23 cellular contexts compared by ENCODE assay signal in genomic region chr17:8904686-8905085, GRCh38. TPM values are rescaled to one million over a fixed set of nuclear protein-coding genes. Genes with fewer than 3 reads are reported as not detected.
A peak's percentile ranks its signal among the peaks of the same experiment; 100 is the strongest.
DNase-seq lines count a peak whose midpoint lies in the region; ATAC-seq and TF ChIP-seq lines count a peak whose summit lies in the region.
"Had no signal": no experiment of that assay in that cellular context is flagged by ENCODE, and none has a peak within 500 bp of the region (broad histone marks: within the 10 kb centered on the region; RNA-seq: fewer than 3 reads in every experiment).

No MANE protein-coding gene starts in this region.

- H3K36me3 Mint-ChIP-seq in activated T-cell treated with anti-CD3 and anti-CD28 coated beads, Interleukin-2, amount 50 U/mL, for 72 hours (ENCODE audit: insufficient read depth in 2 of 2), result peaks cover 13 to 31% of the 10 kb centered on the region in 2 donors
- H3K36me3 Mint-ChIP-seq in T-cell, result peaks cover 62% of the 10 kb centered on the region
- peaks cover 56% of the 10 kb centered on the region for H3K36me3 Mint-ChIP-seq in stimulated activated memory B cell treated with anti-CD40 and anti-IgM and Interleukin-4, amounts not matched to agents 10 μg/mL and 1 μg/mL and 100 μg/mL, for 72 hours
- H3K36me3 Mint-ChIP-seq: mesothelial cell of epicardium had no signal

- H3K4me1 Mint-ChIP-seq in activated T-cell treated with anti-CD3 and anti-CD28 coated beads, Interleukin-2, amount 50 U/mL, for 72 hours (ENCODE audit: low read depth), result peaks cover 52% of the 10 kb centered on the region
- peaks cover 27 to 43% (median 38%) of the 10 kb centered on the region in 3 donors for H3K4me1 Mint-ChIP-seq in T-cell
- H3K4me1 Mint-ChIP-seq in stimulated activated memory B cell treated with anti-CD40 and anti-IgM and Interleukin-4, amounts not matched to agents 10 μg/mL and 1 μg/mL and 100 μg/mL, for 72 hours, result peaks cover 61% of the 10 kb centered on the region
- H3K4me1 Mint-ChIP-seq: mesothelial cell of epicardium had no signal

- H3K36me3 ChIP-seq in esophagus muscularis mucosa, result no peaks in the 10 kb centered on the region
- H3K36me3 ChIP-seq: breast epithelium, left ventricle myocardium inferior had no signal

- POLR2A ChIA-PET in T-cell (lab: Charles Lee), result no interaction called here

- no peak for ATAC-seq in activated T-cell treated with anti-CD3 and anti-CD28 coated beads, Interleukin-2, amount 50 U/mL, for 72 hours (replicated peaks in 1 of 2)
- ATAC-seq in T-cell (replicated peaks in 1 of 4) (no peak), sciatic nerve (no peak)
- no peak for ATAC-seq in stimulated activated memory B cell treated with anti-CD40 and anti-IgM and Interleukin-4, amounts not matched to agents 10 μg/mL and 1 μg/mL and 100 μg/mL, for 72 hours
- ATAC-seq: heart right ventricle had no signal

- intact Hi-C loops in esophagus muscularis mucosa (cut with DNase I), result no loop called here
- intact Hi-C loops in sciatic nerve (cut with DNase I), result no loop called here

- no peak for TF ChIP-seq EP300 in esophagus muscularis mucosa (IDR thresholded peaks at IDR 0.05)

- no peaks in the 10 kb centered on the region for H3K9me3 ChIP-seq in esophagus muscularis mucosa
- H3K9me3 ChIP-seq: breast epithelium, heart right ventricle, left ventricle myocardium inferior had no signal

- peaks cover 0 to 20% (median 0%) of the 10 kb centered on the region in 4 donors for H3K27me3 ChIP-seq in esophagus muscularis mucosa
- H3K27me3 ChIP-seq: breast epithelium had no signal

- peak overlapping the region; percentile 1 for H3K27ac Mint-ChIP-seq in activated T-cell treated with anti-CD3 and anti-CD28 coated beads, Interleukin-2, amount 50 U/mL, for 72 hours
- peak overlapping the region; percentile 41 to 68 for H3K27ac Mint-ChIP-seq in T-cell
- peak overlapping the region; percentile 81 for H3K27ac Mint-ChIP-seq in stimulated activated memory B cell treated with anti-CD40 and anti-IgM and Interleukin-4, amounts not matched to agents 10 μg/mL and 1 μg/mL and 100 μg/mL, for 72 hours
- H3K27ac Mint-ChIP-seq: mesothelial cell of epicardium; nephron progenitor cell; T-helper 1 cell treated with Interleukin-12 subunit alpha and Interleukin-12 subunit beta and Interleukin-4 antibody, amounts not matched to agents 30 μg/mL and 1 μg/mL, for 36 hours had no signal

- no peak overlapping the region for H3K4me3 ChIP-seq in esophagus muscularis mucosa
- H3K4me3 ChIP-seq: breast epithelium, heart right ventricle, left ventricle myocardium inferior had no signal

- H3K4me1 ChIP-seq in esophagus muscularis mucosa, result no peaks in the 10 kb centered on the region
- H3K4me1 ChIP-seq: breast epithelium, left ventricle myocardium inferior had no signal

- TF ChIP-seq POLR2A in esophagus muscularis mucosa (IDR thresholded peaks at IDR 0.05; ENCODE audit: low read depth), result no peak

- no peaks in the 10 kb centered on the region for H3K9me3 Mint-ChIP-seq in activated T-cell treated with anti-CD3 and anti-CD28 coated beads, Interleukin-2, amount 50 U/mL, for 72 hours
- H3K9me3 Mint-ChIP-seq in T-cell, result no peaks in the 10 kb centered on the region
- no peaks in the 10 kb centered on the region for H3K9me3 Mint-ChIP-seq in stimulated activated memory B cell treated with anti-CD40 and anti-IgM and Interleukin-4, amounts not matched to agents 10 μg/mL and 1 μg/mL and 100 μg/mL, for 72 hours
- H3K9me3 Mint-ChIP-seq: mesothelial cell of epicardium; nephron progenitor cell; T-helper 1 cell treated with Interleukin-12 subunit alpha and Interleukin-12 subunit beta and Interleukin-4 antibody, amounts not matched to agents 30 μg/mL and 1 μg/mL, for 36 hours had no signal

- CTCF ChIA-PET in T-cell (lab: Charles Lee), result no interaction called here

- no peaks in the 10 kb centered on the region for H3K27me3 Mint-ChIP-seq in activated T-cell treated with anti-CD3 and anti-CD28 coated beads, Interleukin-2, amount 50 U/mL, for 72 hours (ENCODE audit: low read depth)
- H3K27me3 Mint-ChIP-seq in T-cell, result no peaks in the 10 kb centered on the region
- H3K27me3 Mint-ChIP-seq in stimulated activated memory B cell treated with anti-CD40 and anti-IgM and Interleukin-4, amounts not matched to agents 10 μg/mL and 1 μg/mL and 100 μg/mL, for 72 hours, result no peaks in the 10 kb centered on the region

- TF ChIP-seq CTCF in esophagus muscularis mucosa (IDR thresholded peaks at IDR 0.05), result no peak

- no peak overlapping the region for H3K4me3 Mint-ChIP-seq in activated T-cell treated with anti-CD3 and anti-CD28 coated beads, Interleukin-2, amount 50 U/mL, for 72 hours
- H3K4me3 Mint-ChIP-seq in T-cell, result no peak overlapping the region
- peak overlapping the region; percentile 13 for H3K4me3 Mint-ChIP-seq in stimulated activated memory B cell treated with anti-CD40 and anti-IgM and Interleukin-4, amounts not matched to agents 10 μg/mL and 1 μg/mL and 100 μg/mL, for 72 hours
- H3K4me3 Mint-ChIP-seq: mesothelial cell of epicardium; nephron progenitor cell; T-helper 1 cell treated with Interleukin-12 subunit alpha and Interleukin-12 subunit beta and Interleukin-4 antibody, amounts not matched to agents 30 μg/mL and 1 μg/mL, for 36 hours had no signal

- H3K27ac ChIP-seq in esophagus muscularis mucosa (replicated peaks in 1 of 4), result no peak overlapping the region
- H3K27ac ChIP-seq: breast epithelium, C4-2B, heart right ventricle, left ventricle myocardium inferior had no signal

- no peak for DNase-seq in activated T-cell treated with anti-CD3 and anti-CD28 coated beads, Interleukin-2, amount 50 U/mL, for 72 hours
- DNase-seq in activated T-cell treated with anti-CD3 and anti-CD28 coated beads for 4 hours, result no peak
- DNase-seq in T-cell, result no peak
- peak; percentile 66 for DNase-seq in esophagus muscularis mucosa (ENCODE audit: extremely low spot score)
- no peak for DNase-seq in NCI-H446 (lab: John Stamatoyannopoulos, UW)
- DNase-seq in sciatic nerve (ENCODE audit: low spot score), result no peak
- DNase-seq: activated CD4-positive, alpha-beta T cell treated with anti-CD3 and anti-CD28 coated beads, Interleukin-2, amount 50 U/mL, for 4 hours; activated gamma-delta T cell treated with Interleukin-2 at 50 U/mL for 16 hours; amniotic stem cell; cortex of kidney; DMS153; heart right ventricle; left ventricle myocardium inferior; NCI-H1417 treated with DMSO at 0.1 percent for 48 hours; NCI-H2107; NCI-H510A treated with DMSO at 0.1 percent for 48 hours; nephron progenitor cell had no signal

- WGBS in esophagus muscularis mucosa, result 94% methylated on average over 5 of the region's 5 CpGs

RNA-seq across cellular contexts. Expression of gene PIK3R6, which starts 37.2 kb away (rescaled TPM):
- total RNA-seq in activated T-cell treated with anti-CD3 and anti-CD28 coated beads, Interleukin-2, amount 50 U/mL, for 72 hours, result 1 to 10 TPM in 1 of 2 donors, under 1 TPM in 1; 0.99 to 2.6 TPM
- 1 to 10 TPM in 2 of 5 donors, under 1 TPM in 3; 0.53 to 1.4 (median 0.72) TPM for total RNA-seq in T-cell
- 1 to 10 TPM in 3 of 4 donors, under 1 TPM in 1; 0.52 to 3.3 (median 1.8) TPM for total RNA-seq in esophagus muscularis mucosa
- total RNA-seq in sciatic nerve, result 2.1 TPM
- total RNA-seq: MCF 10A, mesothelial cell of epicardium had no signal

Comparison
In these comparisons a context has a peak if more than half of its experiments do, and no peak if none do; other contexts are left out.
1. H3K27ac Mint-ChIP-seq: peak in every context shown above with its lines; median percentile 81 in stimulated activated memory B cell treated with anti-CD40 and anti-IgM and Interleukin-4, amounts not matched to agents 10 μg/mL and 1 μg/mL and 100 μg/mL, for 72 hours; 54 in T-cell; 1 in activated T-cell treated with anti-CD3 and anti-CD28 coated beads, Interleukin-2, amount 50 U/mL, for 72 hours.